ENCODE assay signal across 20 cellular contexts in the genomic region with DNA sequence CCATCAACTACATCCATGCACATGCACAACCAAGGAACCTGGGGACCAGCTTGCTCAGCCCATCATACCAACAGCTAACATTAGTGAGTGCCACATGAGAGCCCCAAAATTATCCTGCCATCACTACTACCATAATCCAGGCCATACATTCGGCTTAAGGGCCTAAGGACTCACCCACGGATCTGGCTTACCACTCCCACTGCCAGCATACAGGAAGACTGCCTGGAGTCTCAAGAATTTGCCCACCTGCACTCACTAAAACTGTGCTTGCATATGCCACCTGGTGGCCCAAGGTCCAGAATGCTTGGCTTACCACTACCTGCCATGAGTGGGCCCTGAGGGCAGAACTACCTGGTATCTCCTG.
"Had no signal": no experiment of that assay in that cellular context is flagged by ENCODE, and none has a peak within 500 bp of the region (broad histone marks: within the 10 kb centered on the region; RNA-seq: fewer than 3 reads in every experiment).

No MANE protein-coding gene starts in this region.

- H3K4me1 ChIP-seq: foreskin keratinocyte, prostate gland, right atrium auricular region, tibial artery had no signal

- ATAC-seq: activated CD8-positive, alpha-beta T cell treated with anti-CD3 and anti-CD28 coated beads for 36 hours; activated T-helper 17 cell treated with anti-CD3 and anti-CD28 coated beads, Interleukin-2, amount 50 U/mL, for 72 hours; foreskin keratinocyte; stimulated activated naive CD8-positive, alpha-beta T cell treated with anti-CD3 and anti-CD28 coated beads, Interleukin-15, Interleukin-2, amounts not matched to agents 100 U/mL and 50 U/mL, for 24 hours; T-cell had no signal

- H3K27ac ChIP-seq: foreskin keratinocyte, prostate gland, right atrium auricular region, tibial artery had no signal

- H3K27ac Mint-ChIP-seq: activated CD4-positive, alpha-beta T cell treated with anti-CD3 and anti-CD28 coated beads, Interleukin-2, amount 10 ng/mL, durations not matched to agents 24 days and 14 days; activated CD8-positive, alpha-beta T cell treated with anti-CD3 and anti-CD28 coated beads for 36 hours; activated naive CD8-positive, alpha-beta T cell treated with anti-CD3 and anti-CD28 coated beads, Interleukin-2, amount 10 ng/mL, durations not matched to agents 7 days and 5 days; activated T-helper 17 cell treated with anti-CD3 and anti-CD28 coated beads, Interleukin-2, amount 50 U/mL, for 72 hours; T-cell had no signal

- H3K36me3 ChIP-seq: prostate gland, right atrium auricular region, tibial artery had no signal

- H3K27me3 ChIP-seq: foreskin keratinocyte, right atrium auricular region, tibial artery had no signal

- H3K4me3 ChIP-seq: lung, prostate gland, right atrium auricular region, tibial artery had no signal

- H3K36me3 Mint-ChIP-seq: activated naive CD8-positive, alpha-beta T cell treated with anti-CD3 and anti-CD28 coated beads, Interleukin-2, amount 10 ng/mL, durations not matched to agents 7 days and 5 days; T-cell had no signal

- H3K9me3 ChIP-seq: prostate gland, right atrium auricular region, tibial artery had no signal

- H3K4me1 Mint-ChIP-seq: activated CD4-positive, alpha-beta T cell treated with anti-CD3 and anti-CD28 coated beads, Interleukin-2, amount 10 ng/mL, durations not matched to agents 24 days and 14 days; activated naive CD8-positive, alpha-beta T cell treated with anti-CD3 and anti-CD28 coated beads, Interleukin-2, amount 10 ng/mL, durations not matched to agents 7 days and 5 days; activated T-helper 17 cell treated with anti-CD3 and anti-CD28 coated beads, Interleukin-2, amount 50 U/mL, for 72 hours; T-cell had no signal

- H3K27me3 Mint-ChIP-seq: activated CD4-positive, alpha-beta T cell treated with anti-CD3 and anti-CD28 coated beads, Interleukin-2, amount 10 ng/mL, durations not matched to agents 24 days and 14 days; activated CD8-positive, alpha-beta T cell treated with anti-CD3 and anti-CD28 coated beads for 36 hours; activated naive CD8-positive, alpha-beta T cell treated with anti-CD3 and anti-CD28 coated beads, Interleukin-2, amount 10 ng/mL, durations not matched to agents 7 days and 5 days; activated T-helper 17 cell treated with anti-CD3 and anti-CD28 coated beads, Interleukin-2, amount 50 U/mL, for 72 hours; T-cell had no signal

- DNase-seq: activated CD4-positive, alpha-beta T cell treated with anti-CD3 and anti-CD28 coated beads, Interleukin-2, amount 10 ng/mL, durations not matched to agents 24 days and 14 days; activated CD8-positive, alpha-beta T cell treated with anti-CD3 and anti-CD28 coated beads for 36 hours; activated naive CD4-positive, alpha-beta T cell treated with Interleukin-2 at 50 U/mL for 16 hours; activated naive CD8-positive, alpha-beta T cell treated with anti-CD3 and anti-CD28 coated beads, Interleukin-2, amount 10 ng/mL, durations not matched to agents 7 days and 5 days; activated T-cell treated with anti-CD3 and anti-CD28 coated beads, Interleukin-2, amount 50 U/mL, for 1 hour; amygdala; caudate nucleus; foreskin keratinocyte; glutamatergic neuron; hypothalamus; stimulated activated CD4-positive, alpha-beta T cell treated with anti-CD3 and anti-CD28 coated beads, Interleukin-2, amount 100 ng/mL, for 24 hours; stimulated activated naive CD8-positive, alpha-beta T cell treated with anti-CD3 and anti-CD28 coated beads, Interleukin-15, Interleukin-2, amounts not matched to agents 100 U/mL and 50 U/mL, for 24 hours; substantia nigra; T-cell; T-helper 9 cell; tibial artery had no signal

- H3K4me3 Mint-ChIP-seq: activated CD4-positive, alpha-beta T cell treated with anti-CD3 and anti-CD28 coated beads, Interleukin-2, amount 10 ng/mL, durations not matched to agents 24 days and 14 days; activated CD8-positive, alpha-beta T cell treated with anti-CD3 and anti-CD28 coated beads for 36 hours; activated naive CD8-positive, alpha-beta T cell treated with anti-CD3 and anti-CD28 coated beads, Interleukin-2, amount 10 ng/mL, durations not matched to agents 7 days and 5 days; activated T-helper 17 cell treated with anti-CD3 and anti-CD28 coated beads, Interleukin-2, amount 50 U/mL, for 72 hours; T-cell had no signal
